8 cellular contexts compared by ENCODE assay signal in genomic region chr13:75870397-75870801, GRCh38.
DNase-seq lines count a peak whose midpoint lies in the region; ATAC-seq and TF ChIP-seq lines count a peak whose summit lies in the region.

No MANE protein-coding gene starts in this region.

- peak; percentile 34 for DNase-seq in G401 (ENCODE audit: low spot score)
- peak; percentile 5 for DNase-seq in NCI-H2107 treated with DMSO at 0.1 percent for 48 hours (lab: John Stamatoyannopoulos, UW; ENCODE audit: unreplicated experiment)
- peak; percentile 10 for DNase-seq in activated T-helper 2 cell treated with anti-CD3 and anti-CD28 coated beads, Interferon-gamma antibody, Interleukin-2, Interleukin-4, amounts not matched to agents 10 μg/mL and 5 μg/mL and 100 μg/mL, durations not matched to agents 14 hours and 24 hours and 36 hours (ENCODE audit: low spot score)
- peak; percentile 20 for DNase-seq in globus pallidus (ENCODE audit: low spot score)
- DNase-seq in sciatic nerve (ENCODE audit: low spot score), result no peak
- no peak for DNase-seq in mesenteric fat pad (ENCODE audit: low spot score)

- H3K36me3 Mint-ChIP-seq in activated T-helper 2 cell treated with anti-CD3 and anti-CD28 coated beads, Interferon-gamma antibody, Interleukin-2, Interleukin-4, amounts not matched to agents 10 μg/mL and 5 μg/mL and 100 μg/mL, durations not matched to agents 14 hours and 24 hours and 36 hours (ENCODE audit: low read depth), result no peaks in the 10 kb centered on the region

- H3K27me3 Mint-ChIP-seq in activated T-helper 2 cell treated with anti-CD3 and anti-CD28 coated beads, Interferon-gamma antibody, Interleukin-2, Interleukin-4, amounts not matched to agents 10 μg/mL and 5 μg/mL and 100 μg/mL, durations not matched to agents 14 hours and 24 hours and 36 hours (ENCODE audit: low read depth), result peaks cover 13% of the 10 kb centered on the region

- H3K27ac ChIP-seq in 22Rv1, result no peak overlapping the region

- no peak overlapping the region for H3K27ac Mint-ChIP-seq in activated T-helper 2 cell treated with anti-CD3 and anti-CD28 coated beads, Interferon-gamma antibody, Interleukin-2, Interleukin-4, amounts not matched to agents 10 μg/mL and 5 μg/mL and 100 μg/mL, durations not matched to agents 14 hours and 24 hours and 36 hours

- H3K4me1 Mint-ChIP-seq in activated T-helper 2 cell treated with anti-CD3 and anti-CD28 coated beads, Interferon-gamma antibody, Interleukin-2, Interleukin-4, amounts not matched to agents 10 μg/mL and 5 μg/mL and 100 μg/mL, durations not matched to agents 14 hours and 24 hours and 36 hours (ENCODE audit: low read depth), result peaks cover 30% of the 10 kb centered on the region

- H3K9me3 Mint-ChIP-seq in activated T-helper 2 cell treated with anti-CD3 and anti-CD28 coated beads, Interferon-gamma antibody, Interleukin-2, Interleukin-4, amounts not matched to agents 10 μg/mL and 5 μg/mL and 100 μg/mL, durations not matched to agents 14 hours and 24 hours and 36 hours, result no peaks in the 10 kb centered on the region

- intact Hi-C loops in activated T-helper 2 cell treated with anti-CD3 and anti-CD28 coated beads, Interferon-gamma antibody, Interleukin-2, Interleukin-4, amounts not matched to agents 10 μg/mL and 5 μg/mL and 100 μg/mL, durations not matched to agents 14 hours and 24 hours and 36 hours (cut with micrococcal nuclease), result loop anchor here (2.0 kb wide), 2 partner anchors 110 to 176 kb away; no protein-coding TSS in a partner anchor
- intact Hi-C loops in sciatic nerve (cut with DNase I), result loop anchor here (5.0 to 10.0 kb wide), 2 partner anchors 602 to 1034 kb away; no protein-coding TSS in a partner anchor

- ATAC-seq in sciatic nerve, result peak; percentile 72
- no peak for ATAC-seq in GM18519 (IDR thresholded peaks at IDR 0.05; ENCODE audit: low FRiP score, unreplicated experiment)

- peak overlapping the region; percentile 63 for H3K4me3 Mint-ChIP-seq in activated T-helper 2 cell treated with anti-CD3 and anti-CD28 coated beads, Interferon-gamma antibody, Interleukin-2, Interleukin-4, amounts not matched to agents 10 μg/mL and 5 μg/mL and 100 μg/mL, durations not matched to agents 14 hours and 24 hours and 36 hours (ENCODE audit: low read depth)

- in situ Hi-C loops in G401 (cut with HindIII; ENCODE audit: low sequenced_read_pairs), result no loop called here

- peak; percentile 92 for TF ChIP-seq CTCF in 22Rv1 (IDR thresholded peaks at IDR 0.05)

Comparison
In these comparisons a context has a peak if more than half of its experiments do, and no peak if none do; other contexts are left out.
1. DNase-seq: peak in G401 (single experiment), NCI-H2107 treated with DMSO at 0.1 percent for 48 hours (single experiment), activated T-helper 2 cell treated with anti-CD3 and anti-CD28 coated beads, Interferon-gamma antibody, Interleukin-2, Interleukin-4, amounts not matched to agents 10 μg/mL and 5 μg/mL and 100 μg/mL, durations not matched to agents 14 hours and 24 hours and 36 hours (single experiment) and globus pallidus (single experiment); none in sciatic nerve (single experiment) and mesenteric fat pad (single experiment).